Comparison of ENCODE assay signal across 8 cellular contexts in the genomic region with DNA sequence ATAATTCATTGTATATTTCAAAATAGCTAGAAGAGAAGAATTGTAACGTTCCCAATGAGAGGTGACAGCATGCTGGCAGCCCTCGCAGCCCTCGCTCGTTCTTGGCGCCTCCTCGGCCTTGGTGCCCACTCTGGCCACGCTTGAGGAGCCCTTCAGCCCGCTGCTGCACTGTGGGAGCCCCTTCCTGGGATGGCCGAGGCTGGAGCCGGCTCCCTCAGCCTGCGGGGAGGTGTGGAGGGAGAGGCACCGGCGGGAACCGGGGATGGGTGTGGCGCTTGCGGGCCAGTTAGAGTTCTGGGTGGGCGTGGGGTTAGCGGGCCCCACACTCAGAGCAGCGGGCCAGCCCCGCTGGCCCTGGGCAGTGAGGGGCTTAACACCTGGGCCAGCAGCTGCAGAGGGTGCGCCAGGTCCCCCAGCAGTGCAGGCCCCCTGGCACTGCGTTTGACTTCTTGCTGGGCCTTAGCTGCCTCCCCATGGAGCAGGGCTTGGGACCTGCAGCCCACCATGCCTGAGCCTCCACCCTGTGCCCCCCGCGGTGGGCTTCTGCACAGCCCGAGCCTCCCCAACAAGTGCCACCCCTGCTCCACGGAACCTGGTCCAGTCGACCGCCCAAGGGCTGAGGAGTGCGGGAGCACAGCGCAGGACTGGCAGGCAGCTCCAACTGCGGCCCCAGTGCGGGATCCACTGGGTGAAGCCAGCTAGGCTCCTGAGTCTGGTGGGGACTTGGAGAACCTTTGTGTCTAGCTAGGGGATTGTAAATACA.
A peak's percentile ranks its signal among the peaks of the same experiment; 100 is the strongest.
DNase-seq lines count a peak whose midpoint lies in the region; ATAC-seq, FAIRE-seq and TF ChIP-seq lines count a peak whose summit lies in the region.
"Not testable (repeated sequence)": the region's sequence is repeated elsewhere in the genome, so short reads cannot be mapped to it uniquely, and the experiment has no call there.

No MANE protein-coding gene starts in this region.

- TF ChIP-seq POLR2A in spleen (IDR thresholded peaks at IDR 0.05), result not testable (repeated sequence)

- not testable (repeated sequence) for H2AFZ ChIP-seq in trophoblast cell (ENCODE audit: insufficient read depth, low read length, poor library complexity)

- peak overlapping the region; percentile 30 for H4K12ac ChIP-seq in trophoblast cell (ENCODE audit: low read depth, low read length)

- not testable (repeated sequence) for H3K9me3 ChIP-seq in kidney (ENCODE audit: control insufficient read depth in 1 of 2, low read length in 2 of 2); trophoblast cell (ENCODE audit: insufficient read depth, low read depth, low read length); spleen; aorta (ENCODE audit: control insufficient read depth, low read length)

- H3K27me3 Mint-ChIP-seq in chondrocyte (ENCODE audit: low read depth), result not testable (repeated sequence)

- H3K23ac ChIP-seq in trophoblast cell (ENCODE audit: low read length), result not testable (repeated sequence)

- not testable (repeated sequence) for H3K4me1 ChIP-seq in kidney (ENCODE audit: control insufficient read depth in 1 of 2, insufficient read depth in 1 of 2, low read depth in 1 of 2, low read length in 2 of 2); trophoblast cell (ENCODE audit: control insufficient read depth in 1 of 2, insufficient read depth in 2 of 2, low read length in 2 of 2); spleen; aorta (ENCODE audit: control insufficient read depth in 1 of 2, insufficient read depth in 2 of 2, low read length in 2 of 2)

- intact Hi-C loops in Right ventricle myocardium inferior (cut with DNase I); kidney (cut with DNase I); spleen (cut with DNase I; ENCODE audit: low total_unique reads); aorta (cut with DNase I): not testable (repeated sequence)

- not testable (repeated sequence) for TF ChIP-seq CTCF in chondrocyte (IDR thresholded peaks at IDR 0.05); kidney (IDR thresholded peaks at IDR 0.05; ENCODE audit: borderline replicate concordance, extremely low read depth, insufficient read depth); spleen (IDR thresholded peaks at IDR 0.05 in 8 of 11, conservative IDR thresholded peaks at IDR 0.05 in 3 of 11)

- ATAC-seq in Right ventricle myocardium inferior, result not testable (repeated sequence)
- ATAC-seq in aorta (ENCODE audit: low FRiP score), result peak; percentile 50

- H3K4me1 Mint-ChIP-seq in chondrocyte (ENCODE audit: low read depth), result not testable (repeated sequence)

- not testable (repeated sequence) for H3K27ac Mint-ChIP-seq in chondrocyte (ENCODE audit: unreplicated experiment)

- not testable (repeated sequence) for H2AK5ac ChIP-seq in trophoblast cell (ENCODE audit: low read length)

- not testable (repeated sequence) for H3K4ac ChIP-seq in trophoblast cell (ENCODE audit: low read depth, low read length)

- H3K27ac ChIP-seq in kidney (ENCODE audit: low read depth in 2 of 2, low read length in 2 of 2); trophoblast cell (ENCODE audit: low read depth, low read length); spleen; aorta (ENCODE audit: low read depth in 1 of 2, low read length in 2 of 2): not testable (repeated sequence)

- not testable (repeated sequence) for H3K18ac ChIP-seq in trophoblast cell (ENCODE audit: low read length)

- not testable (repeated sequence) for H2BK5ac ChIP-seq in trophoblast cell (ENCODE audit: low read depth, low read length, poor library complexity)

- not testable (repeated sequence) for H4K8ac ChIP-seq in trophoblast cell (ENCODE audit: low read depth, low read length)

- not testable (repeated sequence) for H3K4me3 Mint-ChIP-seq in chondrocyte (ENCODE audit: unreplicated experiment)

- DNase-seq in activated gamma-delta T cell (lab: John Stamatoyannopoulos, UW) (peak; percentile 9), activated gamma-delta T cell treated with Interleukin-2 at 50 U/mL for 16 hours (peak; percentile 4), chondrocyte (ENCODE audit: low spot score) (peak; percentile 90), Right ventricle myocardium inferior (ENCODE audit: missing footprints) (peak; percentile 37), kidney (peak; percentile 72), spleen (peak; percentile 72), aorta (peak in 1 of 2 donors; percentile 59)
- DNase-seq in trophoblast cell, result not testable (repeated sequence)

- H3K4me3 ChIP-seq in kidney (ENCODE audit: low read length in 2 of 2); trophoblast cell (ENCODE audit: low read depth, low read length); spleen; aorta (ENCODE audit: low read length in 2 of 2): not testable (repeated sequence)

- H3K36me3 ChIP-seq in kidney (ENCODE audit: control insufficient read depth in 1 of 2, insufficient read depth in 2 of 2, low read length in 2 of 2); trophoblast cell (ENCODE audit: control insufficient read depth in 1 of 2, insufficient read depth in 2 of 2, low read length in 2 of 2); spleen; aorta (ENCODE audit: control insufficient read depth in 1 of 2, insufficient read depth in 2 of 2, low read length in 1 of 2): not testable (repeated sequence)

- H4K91ac ChIP-seq in trophoblast cell (ENCODE audit: low read depth, low read length), result peak overlapping the region; percentile 14

- H2BK12ac ChIP-seq in trophoblast cell (ENCODE audit: low read length), result not testable (repeated sequence)

- FAIRE-seq in kidney (lab: Jason Lieb, UNC), result not testable (repeated sequence)

- H3K14ac ChIP-seq in trophoblast cell (ENCODE audit: low read length), result not testable (repeated sequence)

- H3K27me3 ChIP-seq in trophoblast cell (ENCODE audit: insufficient read depth, low read length); spleen (replicated peaks in 1 of 7); aorta (ENCODE audit: control insufficient read depth in 1 of 2, insufficient read depth in 2 of 2, low read length in 1 of 2): not testable (repeated sequence)

- H3K9me3 Mint-ChIP-seq in chondrocyte (ENCODE audit: low read depth), result peaks cover 18% of the 10 kb centered on the region

- WGBS in trophoblast cell (ENCODE audit: extremely low coverage, insufficient coverage, insufficient read length), result no CpG with 5 or more reads among the region's 32 CpGs
- WGBS in spleen, 5 donors, result 89 to 96% (median 93%) methylated on average over 6 to 32 of the region's 32 CpGs
- WGBS in aorta, 2 donors, result 92 to 95% methylated on average over 32 of the region's 32 CpGs

- H3K4me2 ChIP-seq in trophoblast cell (ENCODE audit: low read length), result not testable (repeated sequence)

- H3K79me1 ChIP-seq in trophoblast cell (ENCODE audit: low read length), result not testable (repeated sequence)

- not testable (repeated sequence) for H3K79me2 ChIP-seq in trophoblast cell (ENCODE audit: control insufficient read depth, insufficient read depth, low read length, poor library complexity)

- not testable (repeated sequence) for H3K36me3 Mint-ChIP-seq in chondrocyte (ENCODE audit: low read depth)

- not testable (repeated sequence) for H3K9ac ChIP-seq in kidney (ENCODE audit: low read length in 2 of 2); trophoblast cell (ENCODE audit: low read length)

- not testable (repeated sequence) for H2BK120ac ChIP-seq in trophoblast cell (ENCODE audit: insufficient read depth, low read length, poor library complexity)
